ENCODE assay signal across 8 cellular contexts in the genomic region with DNA sequence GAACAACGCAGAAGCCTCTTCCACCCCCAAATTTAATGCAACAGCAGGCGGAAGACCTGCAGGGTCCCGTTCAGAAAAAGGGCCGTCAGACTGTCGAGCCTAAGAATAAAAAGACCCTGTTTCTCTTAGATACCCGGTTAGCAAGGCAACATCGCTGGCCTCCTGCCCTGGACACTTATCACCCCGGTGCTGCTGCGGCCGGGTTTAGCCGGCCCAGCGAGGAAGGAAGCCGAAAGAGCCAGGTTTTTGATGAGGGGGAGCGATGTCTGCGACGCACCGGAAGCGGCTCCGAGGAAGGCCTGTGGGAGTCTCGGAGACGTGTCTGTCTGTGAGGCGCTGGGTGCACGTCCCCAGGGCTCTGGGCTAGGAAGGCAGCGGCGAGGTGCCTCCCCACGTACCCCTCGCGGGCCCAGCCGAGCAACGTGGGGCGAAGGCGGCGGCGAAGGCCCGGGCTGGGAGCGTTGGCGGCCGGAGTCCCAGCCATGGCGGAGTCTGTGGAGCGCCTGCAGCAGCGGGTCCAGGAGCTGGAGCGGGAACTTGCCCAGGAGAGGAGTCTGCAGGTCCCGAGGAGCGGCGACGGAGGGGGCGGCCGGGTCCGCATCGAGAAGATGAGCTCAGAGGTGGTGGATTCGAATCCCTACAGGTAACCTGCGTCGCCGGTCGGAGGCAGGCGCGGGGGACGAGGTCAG. TPM values are rescaled to one million over a fixed set of nuclear protein-coding genes. Genes with fewer than 3 reads are reported as not detected.
DNase-seq lines count a peak whose midpoint lies in the region; ATAC-seq and TF ChIP-seq lines count a peak whose summit lies in the region.

A gene (plus strand): TSS at position 274 of the 689 bp plus-strand sequence. CDS start 209 bp downstream, at position 483.

- H4K20me1 ChIP-seq in neural progenitor cell (ENCODE audit: low read depth), result peaks cover 21% of the 10 kb centered on the region

- H3K27me3 ChIP-seq in HUES64 (ENCODE audit: insufficient read depth, low read length) (no peaks in the 10 kb centered on the region), neural progenitor cell (no peaks in the 10 kb centered on the region)

- no peaks in the 10 kb centered on the region for H3K36me3 ChIP-seq in HUES64 (ENCODE audit: insufficient read depth, low read length)
- no peaks in the 10 kb centered on the region for H3K36me3 ChIP-seq in neural progenitor cell

- no peaks in the 10 kb centered on the region for H3K27me3 Mint-ChIP-seq in neural progenitor cell (ENCODE audit: insufficient read depth, low read depth)

- H3K4me1 Mint-ChIP-seq in neural progenitor cell, result peaks cover 18% of the 10 kb centered on the region

- H3K4me2 ChIP-seq in neural progenitor cell, result peak within 1 kb of the TSS; percentile 76

- TF ChIP-seq CTCF in foreskin fibroblast (IDR thresholded peaks at IDR 0.05; ENCODE audit: low read depth, low read length), result no peak
- no peak for TF ChIP-seq CTCF in neural progenitor cell (IDR thresholded peaks at IDR 0.05)
- no peak for TF ChIP-seq CTCF in subcutaneous adipose tissue (IDR thresholded peaks at IDR 0.05; ENCODE audit: low read depth)

- H3K4me3 Mint-ChIP-seq in neural progenitor cell, result peak within 1 kb of the TSS; percentile 97

- H3K4me3 ChIP-seq in HUES64 (ENCODE audit: low read length), result peak within 1 kb of the TSS; percentile 74
- H3K4me3 ChIP-seq in foreskin fibroblast (ENCODE audit: low read depth in 1 of 2, low read length in 2 of 2), result peak within 1 kb of the TSS; percentile 85 to 86
- H3K4me3 ChIP-seq in neural progenitor cell, result peak within 1 kb of the TSS; percentile 91

- H3K36me3 Mint-ChIP-seq in neural progenitor cell, result peaks cover 3% of the 10 kb centered on the region

- H3K27ac ChIP-seq in HUES64 (ENCODE audit: low read depth, low read length) (peak within 1 kb of the TSS; percentile 71), neural progenitor cell (peak within 1 kb of the TSS; percentile 69)

- H3K9me3 ChIP-seq in HUES64 (ENCODE audit: insufficient read depth, low read depth, low read length) (no peaks in the 10 kb centered on the region), neural progenitor cell (ENCODE audit: low read depth) (no peaks in the 10 kb centered on the region)

- peak; percentile 85 for TF ChIP-seq POLR2A in Raji (IDR thresholded peaks at IDR 0.05; ENCODE audit: insufficient read depth, low read depth, low read length)

- H3K4me1 ChIP-seq in HUES64 (ENCODE audit: insufficient read depth, low read length), result peaks cover 8% of the 10 kb centered on the region; the same call in 1 of the 2 replicates
- H3K4me1 ChIP-seq in neural progenitor cell, result peaks cover 12% of the 10 kb centered on the region

- peaks cover 55% of the 10 kb centered on the region for H3K79me2 ChIP-seq in neural progenitor cell (ENCODE audit: low read depth)

- peak; percentile 73 for ATAC-seq in GM21515 (IDR thresholded peaks at IDR 0.05; ENCODE audit: unreplicated experiment)

- H2AFZ ChIP-seq in neural progenitor cell (replicated peaks), result peak within 1 kb of the TSS; percentile 80

- no peaks in the 10 kb centered on the region for H3K9me3 Mint-ChIP-seq in neural progenitor cell

- peak within 1 kb of the TSS; percentile 85 for H3K9ac ChIP-seq in HUES64 (ENCODE audit: low read depth, low read length)
- H3K9ac ChIP-seq in neural progenitor cell, result peak within 1 kb of the TSS; percentile 73

- DNase-seq in DMS79 (lab: John Stamatoyannopoulos, UW) (peak; percentile 58), activated gamma-delta T cell treated with Interleukin-2 at 50 U/mL for 16 hours (peak; percentile 60), foreskin fibroblast (peak; percentile 50 to 84), neural progenitor cell (ENCODE audit: low spot score) (peak; percentile 62)

- under 1% methylated on average over 58 of the region's 58 CpGs for WGBS in HUES64

- H3K27ac Mint-ChIP-seq in neural progenitor cell, result peak within 1 kb of the TSS; percentile 94

- peaks cover 15% of the 10 kb centered on the region for H3F3A ChIP-seq in neural progenitor cell (ENCODE audit: low read depth)

RNA-seq across cellular contexts. Expression of the gene that starts here (rescaled TPM):
- 37.3 TPM for polyA plus RNA-seq in HUES64 (2013, experiment 1 of 2)
- 39.7 TPM for polyA plus RNA-seq in HUES64 (2013, experiment 2 of 2)
- total RNA-seq in neural progenitor cell (ENCODE audit: low replicate concordance), result 51.2 and 84.7 TPM in 2 replicates
- 10 to 100 TPM; 26.7 to 31.9 (median 29.2) TPM for total RNA-seq in subcutaneous adipose tissue

Comparison
In these comparisons a context has a peak if more than half of its experiments do, and no peak if none do; other contexts are left out.
1. Peak in every context shown above with its lines: DNase-seq, ATAC-seq, H3K4me3 ChIP-seq and H3K27ac ChIP-seq.